Comparison of ENCODE assay signal across 28 cellular contexts in genomic region chr6:107578642-107579332, GRCh38.
DNase-seq lines count a peak whose midpoint lies in the region; ATAC-seq and TF ChIP-seq lines count a peak whose summit lies in the region.
"Had no signal": no experiment of that assay in that cellular context is flagged by ENCODE, and none has a peak within 500 bp of the region (broad histone marks: within the 10 kb centered on the region; RNA-seq: fewer than 3 reads in every experiment).

No MANE protein-coding gene starts in this region.

- no peak for ATAC-seq in stimulated activated naive CD8-positive, alpha-beta T cell treated with anti-CD3 and anti-CD28 coated beads, Interleukin-15, amount 100 ng/mL, for 72 hours
- ATAC-seq: GM12878, left colon had no signal

- intact Hi-C loops in A673 (cut with micrococcal nuclease; ENCODE audit: unreplicated experiment): no loop called here
- intact Hi-C loops in posterior vena cava (cut with DNase I): loop anchor here in 1 of 2 donors (10.0 kb wide), 1 partner anchor 336 kb away; no protein-coding TSS in a partner anchor
- intact Hi-C loops in ovary (cut with DNase I): no loop called here

- TF ChIP-seq EP300 in ovary (IDR thresholded peaks at IDR 0.05): no peak

- peak overlapping the region; percentile 25 for H3K56ac ChIP-seq in mesendoderm (ENCODE audit: low read length)

- H3K27ac ChIP-seq in A673 (ENCODE audit: low read depth, low read length, poor library complexity, severe bottlenecking) (peak overlapping the region; percentile 43), ectodermal cell (ENCODE audit: insufficient read depth, low read depth, low read length, poor library complexity, severe bottlenecking) (peak overlapping the region; percentile 70), mesendoderm (ENCODE audit: low read depth, low read length) (no peak overlapping the region), ovary (no peak overlapping the region)
- H3K27ac ChIP-seq: 22Rv1, RWPE1, SK-N-MC, skin epidermis had no signal

- H3K79me2 ChIP-seq in mesendoderm (ENCODE audit: control insufficient read depth, insufficient read depth, low read length): no peaks in the 10 kb centered on the region

- no peaks in the 10 kb centered on the region for H3K9me3 Mint-ChIP-seq in stimulated activated naive CD8-positive, alpha-beta T cell treated with anti-CD3 and anti-CD28 coated beads, Interleukin-15, amount 100 ng/mL, for 72 hours
- H3K9me3 Mint-ChIP-seq: activated CD4-positive, alpha-beta T cell treated with anti-CD3 and anti-CD28 coated beads, Interleukin-2, amount 10 ng/mL, durations not matched to agents 7 days and 5 days; activated T-cell treated with anti-CD3 and anti-CD28 coated beads, Interleukin-2, amount 50 U/mL, for 24 hours; HFFc6; memory B cell; stimulated activated naive CD8-positive, alpha-beta T cell treated with anti-CD3 and anti-CD28 coated beads, Interleukin-15, Interleukin-2, amounts not matched to agents 100 ng/mL and 50 ng/mL, for 24 hours had no signal

- H2BK5ac ChIP-seq in mesendoderm (ENCODE audit: low read length): peak overlapping the region; percentile 2

- H3K27ac Mint-ChIP-seq in stimulated activated naive CD8-positive, alpha-beta T cell treated with anti-CD3 and anti-CD28 coated beads, Interleukin-15, amount 100 ng/mL, for 72 hours: no peak overlapping the region
- H3K27ac Mint-ChIP-seq: activated CD4-positive, alpha-beta T cell treated with anti-CD3 and anti-CD28 coated beads, Interleukin-2, amount 10 ng/mL, durations not matched to agents 7 days and 5 days; activated T-cell treated with anti-CD3 and anti-CD28 coated beads, Interleukin-2, amount 50 U/mL, for 24 hours; HFFc6; immature natural killer cell; memory B cell; stimulated activated naive CD8-positive, alpha-beta T cell treated with anti-CD3 and anti-CD28 coated beads, Interleukin-15, Interleukin-2, amounts not matched to agents 100 ng/mL and 50 ng/mL, for 24 hours had no signal

- no peak overlapping the region for H4K5ac ChIP-seq in mesendoderm (ENCODE audit: low read length)

- no peak overlapping the region for H2BK15ac ChIP-seq in mesendoderm (replicated peaks; ENCODE audit: low read depth)

- CTCF ChIA-PET in A673 (lab: Charles Lee): interaction anchor here (0.6 kb wide), 1 partner anchor 936 kb away, joined by 3 read pairs; no protein-coding TSS in a partner anchor

- H3K27me3 ChIP-seq in A673 (replicated peaks; ENCODE audit: insufficient read depth, low read depth, low read length, poor library complexity): no peaks in the 10 kb centered on the region
- H3K27me3 ChIP-seq in ectodermal cell (ENCODE audit: control insufficient read depth, insufficient read depth, low read length, poor library complexity, severe bottlenecking): no peaks in the 10 kb centered on the region
- no peaks in the 10 kb centered on the region for H3K27me3 ChIP-seq in mesendoderm (ENCODE audit: insufficient read depth, low read length, poor library complexity)
- no peaks in the 10 kb centered on the region for H3K27me3 ChIP-seq in ovary
- H3K27me3 ChIP-seq: dorsolateral prefrontal cortex, uterus had no signal

- H2BK120ac ChIP-seq in mesendoderm (ENCODE audit: low read depth, low read length): no peak overlapping the region

- no peak overlapping the region for H3K23ac ChIP-seq in mesendoderm (ENCODE audit: low read length)

- 43 to 46% methylated on average over 6 of the region's 6 CpGs for WGBS in ectodermal cell, 2 experiments
- no CpG with 5 or more reads among the region's 6 CpGs for WGBS in mesendoderm (ENCODE audit: extremely low coverage, insufficient coverage, low lambda C conversion rate)
- WGBS in ovary, 3 donors: 65 to 68% (median 67%) methylated on average over 6 of the region's 6 CpGs

- no peaks in the 10 kb centered on the region for H3K4me1 Mint-ChIP-seq in stimulated activated naive CD8-positive, alpha-beta T cell treated with anti-CD3 and anti-CD28 coated beads, Interleukin-15, amount 100 ng/mL, for 72 hours
- H3K4me1 Mint-ChIP-seq: activated CD4-positive, alpha-beta T cell treated with anti-CD3 and anti-CD28 coated beads, Interleukin-2, amount 10 ng/mL, durations not matched to agents 7 days and 5 days; immature natural killer cell; memory B cell had no signal

- DNase-seq in A673 (ENCODE audit: low spot score): peak; percentile 69
- DNase-seq in NCI-H524 treated with DMSO at 0.1 percent for 48 hours (lab: John Stamatoyannopoulos, UW): peak; percentile 8
- peak; percentile 85 for DNase-seq in mesendoderm
- no peak for DNase-seq in stimulated activated naive CD8-positive, alpha-beta T cell treated with anti-CD3 and anti-CD28 coated beads, Interleukin-15, amount 100 ng/mL, for 72 hours
- no peak for DNase-seq in posterior vena cava (ENCODE audit: low spot score)
- DNase-seq in ovary: no peak
- DNase-seq in NCI-H2171 (lab: John Stamatoyannopoulos, UW): no peak
- DNase-seq: activated CD4-positive, alpha-beta T cell treated with anti-CD3 and anti-CD28 coated beads, Interleukin-2, amount 10 ng/mL, durations not matched to agents 7 days and 5 days; activated naive CD4-positive, alpha-beta T cell treated with Interleukin-2 at 50 U/mL for 16 hours; activated T-cell treated with anti-CD3 and anti-CD28 coated beads, Interleukin-2, amount 50 U/mL, for 24 hours; dorsolateral prefrontal cortex; HFFc6; immature natural killer cell; IMR-90; left colon; NCI-H1048; NCI-H187; NCI-H748 treated with DMSO at 0.1 percent for 48 hours; occipital lobe; uterus had no signal

- H3K18ac ChIP-seq in mesendoderm (ENCODE audit: low read length): peak overlapping the region; percentile 61

- no peak for TF ChIP-seq POLR2A in ovary (IDR thresholded peaks at IDR 0.05)

- POLR2A ChIA-PET in A673 (lab: Charles Lee; ENCODE audit: low non-redundant PET): no interaction called here

- H2AK5ac ChIP-seq in mesendoderm (ENCODE audit: low read length): no peak overlapping the region

- no peaks in the 10 kb centered on the region for H3K79me1 ChIP-seq in mesendoderm (ENCODE audit: low read length)

- H3K4me1 ChIP-seq in A673 (ENCODE audit: insufficient read depth, low read length, poor library complexity, severe bottlenecking) (peaks cover 20% of the 10 kb centered on the region), ectodermal cell (ENCODE audit: control insufficient read depth, insufficient read depth, low read length) (peaks cover 13% of the 10 kb centered on the region), mesendoderm (ENCODE audit: control insufficient read depth, low read depth, low read length) (peaks cover 11% of the 10 kb centered on the region), ovary (ENCODE audit: insufficient read depth) (no peaks in the 10 kb centered on the region)
- H3K4me1 ChIP-seq: uterus had no signal

- H4K8ac ChIP-seq in mesendoderm (ENCODE audit: low read depth, low read length): no peak overlapping the region

- H3K36me3 ChIP-seq in A673 (ENCODE audit: insufficient read depth, low read length, poor library complexity, severe bottlenecking): no peaks in the 10 kb centered on the region
- H3K36me3 ChIP-seq in ectodermal cell (ENCODE audit: control insufficient read depth, insufficient read depth, low read length): no peaks in the 10 kb centered on the region
- H3K36me3 ChIP-seq in mesendoderm (ENCODE audit: control insufficient read depth, insufficient read depth, low read length): no peaks in the 10 kb centered on the region
- H3K36me3 ChIP-seq in ovary: no peaks in the 10 kb centered on the region
- H3K36me3 ChIP-seq: uterus had no signal

- no peak overlapping the region for H3K4me2 ChIP-seq in mesendoderm (ENCODE audit: low read length)

- H3K27me3 Mint-ChIP-seq in stimulated activated naive CD8-positive, alpha-beta T cell treated with anti-CD3 and anti-CD28 coated beads, Interleukin-15, amount 100 ng/mL, for 72 hours: peaks cover 15% of the 10 kb centered on the region

- BruUV-seq in A673 (replicated peaks; lab: Mats Ljungman, UMichigan): no TSS peak

- H3K9me3 ChIP-seq in A673 (ENCODE audit: low read depth, low read length, poor library complexity, severe bottlenecking): no peaks in the 10 kb centered on the region
- no peaks in the 10 kb centered on the region for H3K9me3 ChIP-seq in ectodermal cell (ENCODE audit: control insufficient read depth, low read length)
- H3K9me3 ChIP-seq in ovary: no peaks in the 10 kb centered on the region
- H3K9me3 ChIP-seq: uterus had no signal

- H3K9ac ChIP-seq in mesendoderm (ENCODE audit: low read length): no peak overlapping the region

- H3K4me3 Mint-ChIP-seq in stimulated activated naive CD8-positive, alpha-beta T cell treated with anti-CD3 and anti-CD28 coated beads, Interleukin-15, amount 100 ng/mL, for 72 hours: no peak overlapping the region
- H3K4me3 Mint-ChIP-seq: activated CD4-positive, alpha-beta T cell treated with anti-CD3 and anti-CD28 coated beads, Interleukin-2, amount 10 ng/mL, durations not matched to agents 7 days and 5 days; activated T-cell treated with anti-CD3 and anti-CD28 coated beads, Interleukin-2, amount 50 U/mL, for 24 hours; HFFc6; immature natural killer cell; memory B cell; stimulated activated naive CD8-positive, alpha-beta T cell treated with anti-CD3 and anti-CD28 coated beads, Interleukin-15, Interleukin-2, amounts not matched to agents 100 ng/mL and 50 ng/mL, for 24 hours had no signal

- H3K4me3 ChIP-seq in A673 (ENCODE audit: low read depth, low read length, poor library complexity, severe bottlenecking) (no peak overlapping the region), ectodermal cell (ENCODE audit: insufficient read depth, low read depth, low read length) (no peak overlapping the region), mesendoderm (ENCODE audit: low read length) (no peak overlapping the region), ovary (no peak overlapping the region)
- H3K4me3 ChIP-seq: dorsolateral prefrontal cortex, GM12878, SK-N-MC, skin epidermis, uterus had no signal

- TF ChIP-seq CTCF in A673 (conservative IDR thresholded peaks at IDR 0.05; ENCODE audit: low read depth, low read length) (no peak), ovary (IDR thresholded peaks at IDR 0.05) (no peak)

- H3K4ac ChIP-seq in mesendoderm (ENCODE audit: low read depth, low read length): no peak overlapping the region

Comparison
In these comparisons a context has a peak if more than half of its experiments do, and no peak if none do; other contexts are left out.
1. DNase-seq: peak in A673 (single experiment), NCI-H524 treated with DMSO at 0.1 percent for 48 hours (single experiment) and mesendoderm (single experiment); none in stimulated activated naive CD8-positive, alpha-beta T cell treated with anti-CD3 and anti-CD28 coated beads, Interleukin-15, amount 100 ng/mL, for 72 hours (0 of 2), posterior vena cava (single experiment), ovary (0 of 5) and NCI-H2171 (single experiment).
2. H3K27ac ChIP-seq: peak in A673 (single experiment) and ectodermal cell (single experiment); none in mesendoderm (single experiment) and ovary (0 of 2).